In the genomic region with DNA sequence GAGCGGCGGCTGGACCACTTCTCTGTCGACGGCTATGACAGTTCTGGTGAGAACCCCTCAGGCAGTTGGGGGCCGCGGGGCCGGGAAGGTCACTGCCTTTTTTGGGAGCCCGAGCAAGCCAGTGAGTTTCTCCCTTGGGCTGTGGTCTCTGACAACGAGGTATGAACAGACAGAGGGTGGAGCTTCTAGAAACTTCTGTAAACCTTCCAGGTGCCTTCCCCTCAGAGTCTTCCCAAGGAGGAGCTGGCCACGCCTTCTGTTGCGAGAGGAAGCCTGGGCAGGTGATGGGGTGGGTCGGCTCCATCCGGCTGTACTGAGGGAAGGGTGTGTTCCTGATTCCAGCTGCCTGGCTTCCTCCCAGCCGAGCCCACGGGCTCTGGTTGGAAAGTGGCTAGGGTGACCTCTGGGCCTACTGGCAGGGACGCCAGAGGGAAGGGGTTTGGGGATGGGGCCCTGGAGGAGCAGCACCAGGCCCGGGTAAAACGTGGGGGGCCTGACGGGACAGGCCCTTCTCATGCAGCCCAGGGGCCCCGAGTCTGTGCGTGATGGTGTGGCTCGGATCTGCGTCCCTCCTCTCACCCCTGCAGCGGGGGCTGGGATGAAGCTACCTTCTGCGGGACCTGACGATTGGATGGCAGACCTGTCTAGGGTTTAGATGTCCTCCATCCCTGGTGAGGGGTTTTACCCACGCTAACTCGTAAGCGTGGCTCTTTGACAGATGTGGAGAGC, we compare ENCODE assay signal across 20 cellular contexts.
DNase-seq lines count a peak whose midpoint lies in the region; ATAC-seq and TF ChIP-seq lines count a peak whose summit lies in the region.
"Had no signal": no experiment of that assay in that cellular context is flagged by ENCODE, and none has a peak within 500 bp of the region (broad histone marks: within the 10 kb centered on the region; RNA-seq: fewer than 3 reads in every experiment).

No MANE protein-coding gene starts in this region.

- no peak overlapping the region for H3K9ac ChIP-seq in colonic mucosa (ENCODE audit: low read depth in 2 of 2, low read length in 2 of 2)

- intact Hi-C loops in Right ventricle myocardium inferior (cut with DNase I), result no loop called here
- intact Hi-C loops in colonic mucosa (cut with DNase I), result no loop called here
- intact Hi-C loops in vagina (cut with DNase I), result no loop called here
- intact Hi-C loops in CD4-positive, alpha-beta memory T cell (cut with micrococcal nuclease), result no loop called here

- H3K4me1 Mint-ChIP-seq in CD4-positive, alpha-beta memory T cell, result peaks cover 0 to under 1% (median 0%) of the 10 kb centered on the region in 4 donors
- H3K4me1 Mint-ChIP-seq: activated CD4-positive, alpha-beta T cell treated with anti-CD3 and anti-CD28 coated beads, Interleukin-2, amount 10 ng/mL, durations not matched to agents 7 days and 5 days; central memory CD8-positive, alpha-beta T cell had no signal

- no peaks in the 10 kb centered on the region for H3K27me3 ChIP-seq in right atrium auricular region
- H3K27me3 ChIP-seq in colonic mucosa, result no peaks in the 10 kb centered on the region
- H3K27me3 ChIP-seq in vagina, result no peaks in the 10 kb centered on the region
- no peaks in the 10 kb centered on the region for H3K27me3 ChIP-seq in CD4-positive, alpha-beta memory T cell (ENCODE audit: insufficient read depth, low read length)
- H3K27me3 ChIP-seq: neutrophil had no signal

- H3K36me3 Mint-ChIP-seq in CD4-positive, alpha-beta memory T cell, result peaks cover 32 to 35% of the 10 kb centered on the region in 2 donors

- H3K9me3 ChIP-seq in right atrium auricular region (peaks cover 0 to 2% of the 10 kb centered on the region in 2 donors), colonic mucosa (no peaks in the 10 kb centered on the region), vagina (no peaks in the 10 kb centered on the region)
- H3K9me3 ChIP-seq in CD4-positive, alpha-beta memory T cell (ENCODE audit: control insufficient read depth in 1 of 2, low read length in 2 of 2), result no peaks in the 10 kb centered on the region
- H3K9me3 ChIP-seq: neutrophil had no signal

- H3K36me3 ChIP-seq in right atrium auricular region (no peaks in the 10 kb centered on the region), colonic mucosa (no peaks in the 10 kb centered on the region), vagina (no peaks in the 10 kb centered on the region)
- H3K36me3 ChIP-seq in CD4-positive, alpha-beta memory T cell (ENCODE audit: insufficient read depth, low read length), result no peaks in the 10 kb centered on the region

- no peak for ATAC-seq in Right ventricle myocardium inferior
- ATAC-seq: activated T-cell treated with anti-CD3 and anti-CD28 coated beads, Interleukin-2, amount 50 U/mL, for 72 hours had no signal

- H3K4me1 ChIP-seq in right atrium auricular region (no peaks in the 10 kb centered on the region), colonic mucosa (no peaks in the 10 kb centered on the region), vagina (no peaks in the 10 kb centered on the region)
- H3K4me1 ChIP-seq in CD4-positive, alpha-beta memory T cell (ENCODE audit: insufficient read depth, low read length), result no peaks in the 10 kb centered on the region

- DNase-seq in Right ventricle myocardium inferior (ENCODE audit: missing footprints), result peak; percentile 56
- DNase-seq in right atrium auricular region (ENCODE audit: low spot score), result no peak
- DNase-seq in colonic mucosa, result peak; percentile 76
- peak; percentile 88 for DNase-seq in mesenteric fat pad (ENCODE audit: low spot score)
- DNase-seq in vagina (ENCODE audit: extremely low spot score in 2 of 2), result peak; percentile 70 to 91
- DNase-seq in NCI-H2081 treated with DMSO at 0.1 percent for 48 hours (lab: John Stamatoyannopoulos, UW), result no peak
- DNase-seq in AG08395 (ENCODE audit: low spot score), result no peak
- DNase-seq in CD4-positive, alpha-beta memory T cell, result no peak
- DNase-seq: activated T-cell treated with anti-CD3 and anti-CD28 coated beads, Interleukin-2, amount 50 U/mL, for 72 hours; COR-L47; foreskin melanocyte; KG1; NCI-H1092; NCI-H345; SIG-M5; stimulated activated naive CD4-positive, alpha-beta T cell; T1000 had no signal

- TF ChIP-seq POLR2A in vagina (IDR thresholded peaks at IDR 0.05), result no peak

- CTCF ChIA-PET in CD4-positive, alpha-beta memory T cell (lab: Charles Lee; ENCODE audit: partially characterized antibody), result no interaction called here

- TF ChIP-seq CTCF in right atrium auricular region (IDR thresholded peaks at IDR 0.05), result no peak
- no peak for TF ChIP-seq CTCF in colonic mucosa (IDR thresholded peaks at IDR 0.05)
- no peak for TF ChIP-seq CTCF in vagina (IDR thresholded peaks at IDR 0.05)

- no peaks in the 10 kb centered on the region for H3K27me3 Mint-ChIP-seq in CD4-positive, alpha-beta memory T cell
- H3K27me3 Mint-ChIP-seq: activated CD4-positive, alpha-beta T cell treated with anti-CD3 and anti-CD28 coated beads, Interleukin-2, amount 10 ng/mL, durations not matched to agents 7 days and 5 days; central memory CD8-positive, alpha-beta T cell had no signal

- H3K27ac ChIP-seq in right atrium auricular region (no peak overlapping the region), colonic mucosa (no peak overlapping the region), vagina (no peak overlapping the region)
- no peak overlapping the region for H3K27ac ChIP-seq in CD4-positive, alpha-beta memory T cell (ENCODE audit: low read depth, low read length)
- H3K27ac ChIP-seq: neutrophil had no signal

- no peak overlapping the region for H3K4me3 Mint-ChIP-seq in CD4-positive, alpha-beta memory T cell
- H3K4me3 Mint-ChIP-seq: activated CD4-positive, alpha-beta T cell treated with anti-CD3 and anti-CD28 coated beads, Interleukin-2, amount 10 ng/mL, durations not matched to agents 7 days and 5 days; activated T-cell treated with anti-CD3 and anti-CD28 coated beads, Interleukin-2, amount 50 U/mL, for 72 hours; central memory CD8-positive, alpha-beta T cell had no signal

- H3K9me3 Mint-ChIP-seq in CD4-positive, alpha-beta memory T cell, result peaks cover 0 to 2% (median 0%) of the 10 kb centered on the region in 8 donors
- H3K9me3 Mint-ChIP-seq: activated CD4-positive, alpha-beta T cell treated with anti-CD3 and anti-CD28 coated beads, Interleukin-2, amount 10 ng/mL, durations not matched to agents 7 days and 5 days; central memory CD8-positive, alpha-beta T cell had no signal

- H3K27ac Mint-ChIP-seq in CD4-positive, alpha-beta memory T cell, result no peak overlapping the region
- H3K27ac Mint-ChIP-seq: activated CD4-positive, alpha-beta T cell treated with anti-CD3 and anti-CD28 coated beads, Interleukin-2, amount 10 ng/mL, durations not matched to agents 7 days and 5 days; activated T-cell treated with anti-CD3 and anti-CD28 coated beads, Interleukin-2, amount 50 U/mL, for 72 hours had no signal

- no peak overlapping the region for H3K4me3 ChIP-seq in right atrium auricular region
- no peak overlapping the region for H3K4me3 ChIP-seq in colonic mucosa
- no peak overlapping the region for H3K4me3 ChIP-seq in vagina
- H3K4me3 ChIP-seq in CD4-positive, alpha-beta memory T cell (ENCODE audit: low read length in 2 of 2), result no peak overlapping the region

- POLR2A ChIA-PET in CD4-positive, alpha-beta memory T cell (lab: Charles Lee; ENCODE audit: partially characterized antibody), result no interaction called here

Comparison
In these comparisons a context has a peak if more than half of its experiments do, and no peak if none do; other contexts are left out.
1. DNase-seq: peak in Right ventricle myocardium inferior (single experiment), colonic mucosa (single experiment), mesenteric fat pad (single experiment) and vagina (2 of 2); none in right atrium auricular region (single experiment), NCI-H2081 treated with DMSO at 0.1 percent for 48 hours (single experiment), AG08395 (single experiment) and CD4-positive, alpha-beta memory T cell (0 of 5).